Comparison of ENCODE assay signal across 13 cellular contexts in genomic region chr14:63986789-63987533, GRCh38.
A peak's percentile ranks its signal among the peaks of the same experiment; 100 is the strongest.
DNase-seq lines count a peak whose midpoint lies in the region; ATAC-seq, FAIRE-seq and TF ChIP-seq lines count a peak whose summit lies in the region.
"Had no signal": no experiment of that assay in that cellular context is flagged by ENCODE, and none has a peak within 500 bp of the region (broad histone marks: within the 10 kb centered on the region; RNA-seq: fewer than 3 reads in every experiment).

No MANE protein-coding gene starts in this region.

- no peak overlapping the region for H3K4me3 ChIP-seq in AG04449 (ENCODE audit: low read depth, low read length)
- H3K4me3 ChIP-seq in astrocyte (ENCODE audit: insufficient read depth, low read depth, low read length) = no peak overlapping the region
- H3K4me3 ChIP-seq in left lung = no peak overlapping the region
- H3K4me3 ChIP-seq: prostate gland, upper lobe of left lung had no signal

- H3K4me1 ChIP-seq in astrocyte (ENCODE audit: insufficient read depth, low read length) (no peaks in the 10 kb centered on the region), left lung (no peaks in the 10 kb centered on the region)
- H3K4me1 ChIP-seq: Caco-2, prostate gland, upper lobe of left lung had no signal

- ATAC-seq in left lung = no peak
- ATAC-seq: activated CD8-positive, alpha-beta T cell treated with anti-CD3 and anti-CD28 coated beads, Interleukin-2, amount 10 ng/mL, durations not matched to agents 7 days and 5 days had no signal

- H3K9me3 Mint-ChIP-seq in astrocyte (ENCODE audit: unreplicated experiment) = no peaks in the 10 kb centered on the region

- H3K27me3 Mint-ChIP-seq in astrocyte (ENCODE audit: low read depth, unreplicated experiment) = no peaks in the 10 kb centered on the region

- POLR2A ChIA-PET in AG04449 (lab: Yijun Ruan, JAX) = no interaction called here

- CTCF ChIA-PET in AG04449 (lab: Yijun Ruan, JAX) = interaction anchor here (1.0 to 2.2 kb wide), 3 partner anchors 8 to 307 kb away, joined by 3 to 5 read pairs (median 4); partner anchors contain the start of gene ESR2

- H2AFZ ChIP-seq in astrocyte (ENCODE audit: low read depth, low read length) = no peak overlapping the region

- H3K27ac ChIP-seq in astrocyte (ENCODE audit: low read depth, low read length) (no peak overlapping the region), left lung (no peak overlapping the region)
- H3K27ac ChIP-seq: prostate gland, upper lobe of left lung had no signal

- no peaks in the 10 kb centered on the region for H3K36me3 ChIP-seq in astrocyte (ENCODE audit: insufficient read depth, low read length)
- peaks cover 0 to 10% of the 10 kb centered on the region in 2 donors for H3K36me3 ChIP-seq in left lung
- H3K36me3 ChIP-seq: prostate gland had no signal

- H3K27me3 ChIP-seq in astrocyte (ENCODE audit: insufficient read depth, low read length) (no peaks in the 10 kb centered on the region), left lung (no peaks in the 10 kb centered on the region)
- H3K27me3 ChIP-seq: upper lobe of left lung had no signal

- DNase-seq in AG04449 (ENCODE audit: low read depth, low spot score) = peak; percentile 53
- DNase-seq in HCEC 1CT = peak; percentile 45
- peak; percentile 51 for DNase-seq in astrocyte (ENCODE audit: low read depth)
- DNase-seq in iris pigment epithelial cell (ENCODE audit: low read depth) = peak; percentile 86
- DNase-seq in RPMI8226 = no peak
- no peak for DNase-seq in left lung
- no peak for DNase-seq in DMS 273 treated with DMSO at 0.1 percent for 48 hours (lab: John Stamatoyannopoulos, UW)
- DNase-seq in DMS153 treated with DMSO at 0.1 percent for 48 hours (lab: John Stamatoyannopoulos, UW; ENCODE audit: unreplicated experiment) = no peak
- DNase-seq: activated CD8-positive, alpha-beta T cell treated with anti-CD3 and anti-CD28 coated beads, Interleukin-2, amount 10 ng/mL, durations not matched to agents 7 days and 5 days; Caco-2; NCI-H446 treated with DMSO at 0.1 percent for 48 hours had no signal

- H3K9me3 ChIP-seq in astrocyte (ENCODE audit: insufficient read depth, low read depth, low read length) (no peaks in the 10 kb centered on the region), left lung (no peaks in the 10 kb centered on the region)
- H3K9me3 ChIP-seq: Caco-2, prostate gland, upper lobe of left lung had no signal

- no peak overlapping the region for H3K9ac ChIP-seq in astrocyte (ENCODE audit: low read length)

- no peaks in the 10 kb centered on the region for H3K36me3 Mint-ChIP-seq in astrocyte (ENCODE audit: low read depth, unreplicated experiment)

- no peak overlapping the region for H3K4me3 Mint-ChIP-seq in astrocyte (ENCODE audit: unreplicated experiment)
- H3K4me3 Mint-ChIP-seq: activated CD8-positive, alpha-beta T cell treated with anti-CD3 and anti-CD28 coated beads, Interleukin-2, amount 10 ng/mL, durations not matched to agents 7 days and 5 days had no signal

- H3K27ac Mint-ChIP-seq in astrocyte (ENCODE audit: unreplicated experiment) = no peak overlapping the region
- H3K27ac Mint-ChIP-seq: activated CD8-positive, alpha-beta T cell treated with anti-CD3 and anti-CD28 coated beads, Interleukin-2, amount 10 ng/mL, durations not matched to agents 7 days and 5 days had no signal

- FAIRE-seq in astrocyte (lab: Jason Lieb, UNC) = no peak

- no peaks in the 10 kb centered on the region for H4K20me1 ChIP-seq in astrocyte (ENCODE audit: insufficient read depth, low read length)

- H3K4me2 ChIP-seq in astrocyte (ENCODE audit: low read length) = no peak overlapping the region

- intact Hi-C loops in left lung (cut with DNase I) = no loop called here

- peaks cover 2% of the 10 kb centered on the region for H3K4me1 Mint-ChIP-seq in astrocyte (ENCODE audit: low read depth, unreplicated experiment)

- TF ChIP-seq CTCF in AG04449 (IDR thresholded peaks at IDR 0.05; ENCODE audit: insufficient read depth, low read length, missing control alignments) (no peak), astrocyte (IDR thresholded peaks at IDR 0.05; ENCODE audit: insufficient read depth, low read depth, low read length) (no peak), left lung (IDR thresholded peaks at IDR 0.05) (no peak)

- no peaks in the 10 kb centered on the region for H3K79me2 ChIP-seq in astrocyte (ENCODE audit: insufficient read depth, low read length)

Comparison
In these comparisons a context has a peak if more than half of its experiments do, and no peak if none do; other contexts are left out.
1. DNase-seq: peak in AG04449 (single experiment), HCEC 1CT (single experiment), astrocyte (single experiment) and iris pigment epithelial cell (single experiment); none in RPMI8226 (single experiment), left lung (0 of 2), DMS 273 treated with DMSO at 0.1 percent for 48 hours (single experiment) and DMS153 treated with DMSO at 0.1 percent for 48 hours (single experiment).